In genomic region chr17:57862410-57862989, GRCh38 we compare ENCODE assay signal across 1 cellular context.
TF ChIP-seq lines count a peak whose summit lies in the region.

No MANE protein-coding gene starts in this region.

TF ChIP-seq in endothelial cell of umbilical vein, 7 proteins besides CTCF, POLR2A, EP300 and RAD21:
- TF ChIP-seq MYC (IDR thresholded peaks at IDR 0.05; ENCODE audit: low read depth, low read length) (no peak), JUN (IDR thresholded peaks at IDR 0.05; ENCODE audit: borderline replicate concordance, insufficient read depth, insufficient read length, low read depth) (no peak), GATA2 (IDR thresholded peaks at IDR 0.05; ENCODE audit: insufficient read depth, insufficient read length, low read depth, low read length) (no peak), FOS (IDR thresholded peaks at IDR 0.05; ENCODE audit: borderline replicate concordance, insufficient read depth, low read length) (no peak), EZH2 (IDR thresholded peaks at IDR 0.05; ENCODE audit: borderline replicate concordance, low read depth, low read length, severe bottlenecking) (no peak), POLR2AphosphoS5 (IDR thresholded peaks at IDR 0.05; ENCODE audit: insufficient read depth, low read depth, low read length) (no peak), MAX (IDR thresholded peaks at IDR 0.05; ENCODE audit: insufficient read depth, insufficient read length) (no peak)
